Comparison of ENCODE assay signal across 12 cellular contexts in the genomic region with DNA sequence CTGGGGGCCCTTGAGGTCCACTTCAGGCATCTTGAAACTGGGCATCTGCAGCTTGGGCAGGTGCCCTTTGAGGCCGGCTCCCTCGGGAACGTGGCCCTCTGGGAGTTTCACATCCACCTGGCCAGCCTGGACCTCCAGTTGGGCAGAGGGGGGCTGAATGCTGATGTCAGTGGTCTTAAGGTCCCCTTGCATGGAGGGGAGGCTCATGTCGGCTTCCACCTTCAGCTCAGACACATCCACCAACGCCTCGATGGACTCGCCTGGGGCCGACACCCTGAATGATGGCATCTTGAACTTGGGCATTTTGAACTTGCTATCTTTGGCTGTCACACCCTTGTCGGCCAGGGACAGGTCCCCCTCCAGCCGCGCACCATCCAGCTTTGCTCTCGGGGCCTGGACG. TPM values are rescaled to one million over a fixed set of nuclear protein-coding genes. Genes with fewer than 3 reads are reported as not detected.
DNase-seq lines count a peak whose midpoint lies in the region; ATAC-seq and TF ChIP-seq lines count a peak whose summit lies in the region.
"Not testable (repeated sequence)": the region's sequence is repeated elsewhere in the genome, so short reads cannot be mapped to it uniquely, and the experiment has no call there.
"Had no signal": no experiment of that assay in that cellular context is flagged by ENCODE, and none has a peak within 500 bp of the region (broad histone marks: within the 10 kb centered on the region; RNA-seq: fewer than 3 reads in every experiment).

No MANE protein-coding gene starts in this region.

- not testable (repeated sequence) for ATAC-seq in Right ventricle myocardium superior (ENCODE audit: poor library complexity); left ventricle myocardium superior; lower lobe of right lung

- H3K27ac ChIP-seq in lower lobe of right lung, spleen: not testable (repeated sequence)

- not testable (repeated sequence) for TF ChIP-seq CTCF in CD14-positive monocyte (IDR thresholded peaks at IDR 0.05); endothelial cell (IDR thresholded peaks at IDR 0.05; ENCODE audit: unreplicated experiment); lower lobe of right lung (IDR thresholded peaks at IDR 0.05); spleen (IDR thresholded peaks at IDR 0.05 in 8 of 11, conservative IDR thresholded peaks at IDR 0.05 in 3 of 11)

- DNase-seq in CD14-positive monocyte (ENCODE audit: low spot score) (peak; percentile 26), Right ventricle myocardium superior (peak; percentile 26), left ventricle myocardium superior (peak; percentile 10), lower lobe of right lung (peak; percentile 13), spleen (peak; percentile 38)
- DNase-seq in endothelial cell (ENCODE audit: low spot score) = not testable (repeated sequence)

- intact Hi-C loops in CD14-positive monocyte (cut with micrococcal nuclease); Right ventricle myocardium superior (cut with DNase I); left ventricle myocardium superior (cut with micrococcal nuclease); lower lobe of right lung (cut with DNase I); spleen (cut with DNase I; ENCODE audit: low total_unique reads): not testable (repeated sequence)

- not testable (repeated sequence) for H3K4me1 ChIP-seq in lower lobe of right lung, spleen

- H3K36me3 Mint-ChIP-seq in CD14-positive monocyte; endothelial cell (ENCODE audit: low read depth, unreplicated experiment): not testable (repeated sequence)

- not testable (repeated sequence) for H3K9me3 Mint-ChIP-seq in CD14-positive monocyte; endothelial cell (ENCODE audit: unreplicated experiment)

- not testable (repeated sequence) for H3K4me3 ChIP-seq in lower lobe of right lung, spleen

- WGBS in spleen, 5 donors = 90 to 97% (median 93%) methylated on average over 11 to 13 of the region's 13 CpGs

- not testable (repeated sequence) for H3K27me3 Mint-ChIP-seq in CD14-positive monocyte (ENCODE audit: low read depth in 3 of 3); endothelial cell (ENCODE audit: unreplicated experiment)

- H3K4me1 Mint-ChIP-seq in CD14-positive monocyte; endothelial cell (ENCODE audit: unreplicated experiment): not testable (repeated sequence)

- H3K36me3 ChIP-seq in lower lobe of right lung, spleen: not testable (repeated sequence)

- H3K27ac Mint-ChIP-seq in CD14-positive monocyte; endothelial cell (ENCODE audit: unreplicated experiment): not testable (repeated sequence)

- not testable (repeated sequence) for H3K9me3 ChIP-seq in lower lobe of right lung, spleen

- not testable (repeated sequence) for H3K27me3 ChIP-seq in lower lobe of right lung (ENCODE audit: low read depth); spleen (replicated peaks in 1 of 7)

- not testable (repeated sequence) for TF ChIP-seq POLR2A in spleen (IDR thresholded peaks at IDR 0.05)

- not testable (repeated sequence) for H3K4me3 Mint-ChIP-seq in CD14-positive monocyte
- peak overlapping the region; percentile 11 for H3K4me3 Mint-ChIP-seq in endothelial cell (ENCODE audit: unreplicated experiment)

RNA-seq across cellular contexts. Expression of a gene that starts 22.5 kb away (rescaled TPM):
- 10 to 100 TPM; 15.1 to 15.5 TPM for polyA plus RNA-seq in CD14-positive monocyte
- 1.3 TPM for total RNA-seq in endothelial cell (ENCODE audit: unreplicated experiment)
- 0.13 TPM for total RNA-seq in Right ventricle myocardium superior
- total RNA-seq in left ventricle myocardium superior = 0.27 TPM
- total RNA-seq in lower lobe of right lung = 1.2 TPM
- total RNA-seq in spleen = 10 to 100 TPM in 6 of 7 donors, 1 to 10 TPM in 1; 5.4 to 30.2 (median 13.9) TPM
- polyA plus RNA-seq in spleen = 10 to 100 TPM; 25.8 to 31.3 (median 29.8) TPM
- total RNA-seq: A673; CD4-positive, alpha-beta memory T cell; CD4-positive, CD25-positive, alpha-beta regulatory T cell; Daoy; G401 had no signal
- polyA plus RNA-seq: CD8-positive, alpha-beta memory T cell had no signal

RNA-seq across cellular contexts. Expression of a gene that starts 31.0 kb away (rescaled TPM):
- polyA plus RNA-seq in CD14-positive monocyte = under 1 TPM in 1 of 2 donors, not detected in 1; 0.01 TPM
- 26.9 TPM for total RNA-seq in endothelial cell (ENCODE audit: unreplicated experiment)
- total RNA-seq in Right ventricle myocardium superior = 2.6 TPM
- 2.5 TPM for total RNA-seq in left ventricle myocardium superior
- total RNA-seq in lower lobe of right lung = 10.8 TPM
- 1 to 10 TPM in 1 of 7 donors, under 1 TPM in 6; 0.26 to 1.3 (median 0.66) TPM for total RNA-seq in spleen
- under 1 TPM; 0.30 to 0.86 (median 0.76) TPM for polyA plus RNA-seq in spleen
- total RNA-seq: CD4-positive, CD25-positive, alpha-beta regulatory T cell had no signal
- polyA plus RNA-seq: CD4-positive, alpha-beta memory T cell; CD4-positive, CD25-positive, alpha-beta regulatory T cell; CD8-positive, alpha-beta memory T cell had no signal

RNA-seq across cellular contexts. Expression of a gene that starts 38.4 kb away (rescaled TPM):
- under 1 TPM; 0.62 to 0.76 TPM for polyA plus RNA-seq in CD14-positive monocyte
- total RNA-seq in endothelial cell (ENCODE audit: unreplicated experiment) = 13.5 TPM
- total RNA-seq in Right ventricle myocardium superior = 1.5 TPM
- total RNA-seq in left ventricle myocardium superior = 1.5 TPM
- total RNA-seq in lower lobe of right lung = 10.5 TPM
- 1 to 10 TPM; 1.7 to 4.0 (median 3.4) TPM for total RNA-seq in spleen
- 1 to 10 TPM; 3.7 to 4.3 (median 3.9) TPM for polyA plus RNA-seq in spleen
